Comparison of ENCODE assay signal across 8 cellular contexts in the genomic region with DNA sequence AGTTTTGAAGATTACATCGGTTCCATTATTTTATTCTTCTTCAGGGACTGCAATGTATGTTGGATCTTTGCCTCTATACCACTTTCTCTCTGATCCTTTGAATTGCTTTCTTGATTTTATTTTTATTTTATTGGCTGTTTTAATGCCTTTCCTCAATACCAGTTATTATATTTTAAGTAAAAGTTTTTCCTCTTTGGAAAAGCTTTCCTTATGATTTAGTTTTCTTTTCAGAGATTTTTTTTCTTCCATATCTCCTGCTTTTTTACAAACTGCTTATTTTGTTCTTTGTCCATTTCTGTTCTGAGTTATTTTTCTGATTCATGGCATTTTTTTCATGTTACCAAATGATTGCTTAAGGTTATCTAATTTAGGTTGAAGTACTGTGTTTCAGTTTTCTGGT. TPM values are rescaled to one million over a fixed set of nuclear protein-coding genes. Genes with fewer than 3 reads are reported as not detected.
DNase-seq lines count a peak whose midpoint lies in the region; ATAC-seq, FAIRE-seq and TF ChIP-seq lines count a peak whose summit lies in the region.

No MANE protein-coding gene starts in this region.

- H3K36me3 ChIP-seq in HUES48 (ENCODE audit: control insufficient read depth, insufficient read depth, low read length), result peaks cover 4% of the 10 kb centered on the region; the same call in 1 of the 2 replicates
- H3K36me3 ChIP-seq in mammary epithelial cell (ENCODE audit: insufficient read depth, low read length), result peaks cover 2% of the 10 kb centered on the region

- TF ChIP-seq RAD21 in A549 (conservative IDR thresholded peaks at IDR 0.05 in 1 of 2, IDR thresholded peaks at IDR 0.05 in 1 of 2), result no peak

- H3K9me3 ChIP-seq in A549, result no peaks in the 10 kb centered on the region
- H3K9me3 ChIP-seq in HUES48 (ENCODE audit: control insufficient read depth, insufficient read depth, low read length), result no peaks in the 10 kb centered on the region
- no peaks in the 10 kb centered on the region for H3K9me3 ChIP-seq in mammary epithelial cell (replicated peaks; ENCODE audit: insufficient read depth, low read length)

- FAIRE-seq in A549 (lab: Jason Lieb, UNC), result no peak

- H3K36me3 Mint-ChIP-seq in natural killer cell, result peaks cover 10% of the 10 kb centered on the region

- TF ChIP-seq POLR2A in A549 (IDR thresholded peaks at IDR 0.05; ENCODE audit: low read length), result no peak

- peaks cover 13 to 26% of the 10 kb centered on the region in 2 donors for H3K4me1 Mint-ChIP-seq in natural killer cell

- DNase-seq in A549 (ENCODE audit: low read depth in 1 of 2, low spot score in 1 of 2) (no peak), mammary epithelial cell (no peak), natural killer cell (no peak), DMS153 (lab: John Stamatoyannopoulos, UW) (no peak)
- DNase-seq in stimulated activated naive CD4-positive, alpha-beta T cell treated with Interleukin-2 at 50 U/mL for 16 hours (lab: John Stamatoyannopoulos, UW), result no peak

- H3K9ac ChIP-seq in HUES48 (ENCODE audit: low read depth, low read length) (no peak overlapping the region), mammary epithelial cell (ENCODE audit: insufficient read depth, low read length) (no peak overlapping the region)

- ATAC-seq in A549 (no peak), natural killer cell (no peak), GM21526 (IDR thresholded peaks at IDR 0.05; ENCODE audit: low FRiP score, unreplicated experiment) (no peak), HG02938 (IDR thresholded peaks at IDR 0.05; ENCODE audit: unreplicated experiment) (no peak)

- peak overlapping the region; percentile 99 to 100 for H3K27ac Mint-ChIP-seq in natural killer cell

- H3K4me1 ChIP-seq in A549 (peaks cover 9% of the 10 kb centered on the region; the same call in 2 of the 3 replicates), HUES48 (ENCODE audit: control insufficient read depth, insufficient read depth, low read length) (no peaks in the 10 kb centered on the region), mammary epithelial cell (ENCODE audit: insufficient read depth, low read length) (no peaks in the 10 kb centered on the region)

- no peak for TF ChIP-seq CTCF in A549 (IDR thresholded peaks at IDR 0.05)
- no peak for TF ChIP-seq CTCF in mammary epithelial cell (conservative IDR thresholded peaks at IDR 0.05 in 1 of 2, IDR thresholded peaks at IDR 0.05 in 1 of 2; ENCODE audit: extremely low read depth in 1 of 2, insufficient read depth in 1 of 2, low read depth in 1 of 2, low read length in 2 of 2)
- TF ChIP-seq CTCF in natural killer cell (IDR thresholded peaks at IDR 0.05), result no peak

- H3K27me3 ChIP-seq in HUES48 (ENCODE audit: control insufficient read depth, insufficient read depth, low read length), result no peaks in the 10 kb centered on the region
- no peaks in the 10 kb centered on the region for H3K27me3 ChIP-seq in mammary epithelial cell (ENCODE audit: insufficient read depth, low read length)

- BruUV-seq in mammary epithelial cell (replicated peaks; lab: Mats Ljungman, UMichigan), result no TSS peak

- H3K9me3 Mint-ChIP-seq in natural killer cell, result no peaks in the 10 kb centered on the region

- no peak for TF ChIP-seq EP300 in A549 (IDR thresholded peaks at IDR 0.05)

- peaks cover 6 to 10% of the 10 kb centered on the region in 2 donors for H3K27me3 Mint-ChIP-seq in natural killer cell (ENCODE audit: low read depth in 2 of 2)

- no peaks in the 10 kb centered on the region for H3K79me2 ChIP-seq in mammary epithelial cell (ENCODE audit: insufficient read depth, low read length)

- H3K27ac ChIP-seq in A549 (peak overlapping the region; percentile 81 to 93; a peak in 3 of 6 replicates), HUES48 (ENCODE audit: low read depth, low read length) (no peak overlapping the region), mammary epithelial cell (ENCODE audit: insufficient read depth, low read depth, low read length) (no peak overlapping the region)

- dilution Hi-C loops in mammary epithelial cell (cut with HindIII; ENCODE audit: low sequenced_read_pairs), result no loop called here

- peak overlapping the region; percentile 79 for H3K4me2 ChIP-seq in A549
- H3K4me2 ChIP-seq in mammary epithelial cell (ENCODE audit: insufficient read depth, low read depth, low read length), result peak overlapping the region; percentile 50

- 9% methylated on average over 1 of the region's 1 CpG for WGBS in A549 (ENCODE audit: missing lambda C conversion rate)
- WGBS in mammary epithelial cell (ENCODE audit: low coverage, missing lambda C conversion rate), result 100% methylated on average over 1 of the region's 1 CpG

- in situ Hi-C loops in mammary epithelial cell (cut with MboI; ENCODE audit: low sequenced_read_pairs in 2 of 2), result no loop called here

- no peak overlapping the region for H2AFZ ChIP-seq in mammary epithelial cell (ENCODE audit: low read depth, low read length)

- intact Hi-C loops in mammary epithelial cell (cut with micrococcal nuclease) (loop anchor here (1.0 to 5.0 kb wide), 3 partner anchors 8 to 154 kb away; partner anchors contain the start of genes SRA1 and WDR55), natural killer cell (cut with micrococcal nuclease) (loop anchor here (1.0 to 2.0 kb wide), 3 partner anchors 11 to 310 kb away; partner anchors contain the start of genes ANKHD1, APBB3, SLC35A4 and ZMAT2)

- no peaks in the 10 kb centered on the region for H4K20me1 ChIP-seq in mammary epithelial cell (ENCODE audit: insufficient read depth, low read length)

- H3K4me3 ChIP-seq in A549, result peak overlapping the region; percentile 46; the same call in 1 of the 3 replicates
- H3K4me3 ChIP-seq in HUES48 (ENCODE audit: low read depth, low read length), result peak overlapping the region; percentile 88
- H3K4me3 ChIP-seq in mammary epithelial cell (replicated peaks in 1 of 3; ENCODE audit: insufficient read depth in 1 of 3, low read depth in 2 of 3, low read length in 3 of 3), result no peak overlapping the region

- H3K4me3 Mint-ChIP-seq in natural killer cell, result peak overlapping the region; percentile 100

- CTCF ChIA-PET in A549 (lab: Yijun Ruan, JAX) (interaction anchor here (1.7 to 2.1 kb wide), 3 partner anchors 8 to 11 kb away, joined by 6 to 9 read pairs (median 9); no protein-coding TSS in a partner anchor), mammary epithelial cell (lab: Charles Lee; ENCODE audit: low non-redundant PET) (no interaction called here)

- POLR2A ChIA-PET in A549 (lab: Yijun Ruan, JAX), result interaction anchor here (1.1 to 3.9 kb wide), 8 partner anchors 8 to 328 kb away, joined by 3 to 72 read pairs (median 18); partner anchors contain the start of genes ANKHD1, EIF4EBP3, HARS1 and HARS2

TF ChIP-seq in A549, 52 proteins besides CTCF, POLR2A, EP300 and RAD21 (continues in another document):
- TF ChIP-seq HDAC2 (IDR thresholded peaks at IDR 0.05), result no peak
- no peak for TF ChIP-seq ZSCAN20 (CRISPR knock-in tag; IDR thresholded peaks at IDR 0.05)
- TF ChIP-seq HOXB13 (CRISPR knock-in tag; IDR thresholded peaks at IDR 0.05; ENCODE audit: low read depth), result no peak

RNA-seq across cellular contexts. Expression of gene ZMAT2, which starts 11.5 kb away (rescaled TPM):
- polyA plus RNA-seq in A549 (2011; rRNA removed), result 62.1 and 90.9 TPM in 2 replicates
- polyA plus RNA-seq in A549 (2012; cell fraction: cytosol; rRNA removed), result 28.7 and 32.2 TPM in 2 replicates
- 7.6 and 17.8 TPM in 2 replicates for polyA plus RNA-seq in A549 (2012; cell fraction: nucleus; rRNA removed)
- 208 to 209 TPM (median 209 TPM) in 3 replicates for polyA plus RNA-seq in A549 (2017; fragmentation: RNase III; extraction: RNeasy Plus Mini Kit Qiagen cat#74134 plus additional on column Dnase treatment)
- 26.4 and 26.5 TPM in 2 replicates for polyA minus RNA-seq in A549 (2011; rRNA and poly(A)+ RNA removed)
- total RNA-seq in mammary epithelial cell, result 10 to 100 TPM; 25.8 to 44.5 TPM
- 32.1 TPM for polyA plus RNA-seq in mammary epithelial cell
- 34.1 TPM for polyA minus RNA-seq in mammary epithelial cell
- total RNA-seq in natural killer cell, result 10 to 100 TPM; 47.0 to 50.4 (median 49.5) TPM

RNA-seq across cellular contexts. Expression of gene HARS2, which starts 20.5 kb away (rescaled TPM):
- polyA plus RNA-seq in A549 (2011; rRNA removed) (46.6 and 55.1 TPM in 2 replicates), A549 (2017; fragmentation: RNase III; extraction: RNeasy Plus Mini Kit Qiagen cat#74134 plus additional on column Dnase treatment) (43.5 to 45.1 TPM (median 44.9 TPM) in 3 replicates), mammary epithelial cell (25.2 TPM)
- 24.6 and 24.7 TPM in 2 replicates for polyA plus RNA-seq in A549 (2012; cell fraction: cytosol; rRNA removed)
- polyA plus RNA-seq in A549 (2012; cell fraction: nucleus; rRNA removed), result 26.0 and 33.8 TPM in 2 replicates
- polyA minus RNA-seq in A549 (2011; rRNA and poly(A)+ RNA removed), result 25.4 and 26.8 TPM in 2 replicates
- total RNA-seq in mammary epithelial cell (10 to 100 TPM; 24.8 to 30.4 TPM), natural killer cell (10 to 100 TPM; 42.5 to 48.4 (median 45.6) TPM)
- 13.3 TPM for polyA minus RNA-seq in mammary epithelial cell

RNA-seq across cellular contexts. Expression of gene HARS1, which starts 20.6 kb away (rescaled TPM):
- polyA plus RNA-seq in A549 (2011; rRNA removed) (73.0 and 80.5 TPM in 2 replicates), A549 (2017; fragmentation: RNase III; extraction: RNeasy Plus Mini Kit Qiagen cat#74134 plus additional on column Dnase treatment) (84.4 to 93.7 TPM (median 87.1 TPM) in 3 replicates), mammary epithelial cell (103 TPM)
- 68.3 and 73.2 TPM in 2 replicates for polyA plus RNA-seq in A549 (2012; cell fraction: cytosol; rRNA removed)
- 64.6 and 97.1 TPM in 2 replicates for polyA plus RNA-seq in A549 (2012; cell fraction: nucleus; rRNA removed)
- polyA minus RNA-seq in A549 (2011; rRNA and poly(A)+ RNA removed), result 46.6 and 51.3 TPM in 2 replicates
- total RNA-seq in mammary epithelial cell (100 to 1,000 TPM in 1 of 2 donors, 10 to 100 TPM in 1; 60.3 to 104 TPM), natural killer cell (10 to 100 TPM; 62.4 to 73.8 (median 68.3) TPM)
- 117 TPM for polyA minus RNA-seq in mammary epithelial cell

RNA-seq across cellular contexts. Expression of gene DND1, which starts 38.4 kb away (rescaled TPM):
- polyA plus RNA-seq in A549 (2011; rRNA removed), result 0.63 and 0.78 TPM in 2 replicates
- polyA plus RNA-seq in A549 (2012; cell fraction: cytosol; rRNA removed), result 1.9 and 2.1 TPM in 2 replicates
- 19.5 and 19.6 TPM in 2 replicates for polyA plus RNA-seq in A549 (2012; cell fraction: nucleus; rRNA removed)
- 1.0 to 1.3 TPM (median 1.1 TPM) in 3 replicates for polyA plus RNA-seq in A549 (2017; fragmentation: RNase III; extraction: RNeasy Plus Mini Kit Qiagen cat#74134 plus additional on column Dnase treatment)
- polyA minus RNA-seq in A549 (2011; rRNA and poly(A)+ RNA removed), result 0.33 and 0.44 TPM in 2 replicates
- total RNA-seq in mammary epithelial cell, result 1 to 10 TPM in 1 of 2 donors, under 1 TPM in 1; 0.67 to 1.1 TPM
- 0.44 TPM for polyA plus RNA-seq in mammary epithelial cell
- polyA minus RNA-seq in mammary epithelial cell, result not detected
- total RNA-seq in natural killer cell, result 1 to 10 TPM in 2 of 3 donors, under 1 TPM in 1; 0.90 to 1.1 (median 1.1) TPM

RNA-seq across cellular contexts. Expression of gene WDR55, which starts 47.1 kb away (rescaled TPM):
- polyA plus RNA-seq in A549 (2011; rRNA removed) (23.3 and 26.6 TPM in 2 replicates), A549 (2017; fragmentation: RNase III; extraction: RNeasy Plus Mini Kit Qiagen cat#74134 plus additional on column Dnase treatment) (32.1 to 39.2 TPM (median 36.2 TPM) in 3 replicates), mammary epithelial cell (24.7 TPM)
- 28.4 and 34.4 TPM in 2 replicates for polyA plus RNA-seq in A549 (2012; cell fraction: cytosol; rRNA removed)
- polyA plus RNA-seq in A549 (2012; cell fraction: nucleus; rRNA removed), result 63.2 and 66.3 TPM in 2 replicates
- polyA minus RNA-seq in A549 (2011; rRNA and poly(A)+ RNA removed), result 25.6 and 30.4 TPM in 2 replicates
- total RNA-seq in mammary epithelial cell (10 to 100 TPM; 18.3 to 26.8 TPM), natural killer cell (10 to 100 TPM; 42.3 to 45.1 (median 43.3) TPM)
- polyA minus RNA-seq in mammary epithelial cell, result 22.2 TPM

Comparison
In these comparisons a context has a peak if more than half of its experiments do, and no peak if none do; other contexts are left out.
1. H3K27ac ChIP-seq: peak in A549 (2 of 2); none in HUES48 (single experiment) and mammary epithelial cell (single experiment).
2. H3K4me3 ChIP-seq: peak in A549 (single experiment) and HUES48 (single experiment); none in mammary epithelial cell (0 of 3).